8 cellular contexts compared by ENCODE assay signal in the genomic region with DNA sequence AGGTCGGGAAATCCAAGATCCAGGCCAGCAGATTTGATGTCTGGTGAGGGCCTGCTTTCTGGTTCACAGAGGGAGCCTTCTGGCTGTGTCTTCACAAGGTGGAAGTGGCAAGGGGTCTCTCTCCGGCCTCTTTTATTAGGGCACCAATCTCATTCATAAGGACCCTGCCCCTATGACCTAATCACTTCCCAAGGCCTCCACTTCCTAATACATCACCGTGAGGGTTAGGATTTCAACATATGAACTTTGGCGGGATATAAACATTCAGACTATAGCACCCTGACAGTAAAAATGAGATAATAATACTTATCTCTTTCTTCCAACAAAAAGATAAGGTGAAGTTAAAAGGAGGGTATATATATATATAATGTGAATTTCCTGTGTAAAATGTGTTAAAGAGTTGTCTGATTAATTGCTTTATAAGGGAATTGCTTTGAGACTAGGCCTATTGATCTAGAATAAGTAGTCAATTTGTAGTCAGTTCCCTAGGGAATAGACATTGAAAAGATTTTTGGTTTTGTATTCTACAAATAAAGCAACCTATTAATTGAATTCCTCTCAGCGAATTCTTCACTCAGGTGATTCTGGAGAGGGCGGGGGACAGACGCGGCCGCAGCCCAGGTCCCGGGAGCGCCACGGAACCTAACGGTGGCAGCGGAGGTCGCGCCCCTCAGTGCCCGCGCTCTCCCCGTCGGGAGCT. TPM values are rescaled to one million over a fixed set of nuclear protein-coding genes. Genes with fewer than 3 reads are reported as not detected.
A peak's percentile ranks its signal among the peaks of the same experiment; 100 is the strongest.
DNase-seq lines count a peak whose midpoint lies in the region; ATAC-seq and TF ChIP-seq lines count a peak whose summit lies in the region.

No MANE protein-coding gene starts in this region.

- TSS peak; percentile 77 for BruUV-seq in MCF 10A (replicated peaks; lab: Mats Ljungman, UMichigan)

- H3K36me3 Mint-ChIP-seq in MCF 10A (ENCODE audit: insufficient read depth, unreplicated experiment) = peaks cover 18% of the 10 kb centered on the region

- POLR2A ChIA-PET in MCF 10A (lab: Yijun Ruan, JAX) = interaction anchor here (0.8 to 12.8 kb wide), 16 partner anchors 8 to 142 kb away, joined by 3 to 385 read pairs (median 10); a partner anchor contains a TSS

- TF ChIP-seq CTCF in heart left ventricle (IDR thresholded peaks at IDR 0.05) (peak in 1 of 12 donors; percentile 7), MCF 10A (IDR thresholded peaks at IDR 0.05; ENCODE audit: unreplicated experiment) (no peak), vagina (IDR thresholded peaks at IDR 0.05) (no peak)

- H3K4me3 Mint-ChIP-seq in MCF 10A (ENCODE audit: unreplicated experiment) = peak overlapping the region; percentile 90

- H3K27me3 ChIP-seq in heart left ventricle = no peaks in the 10 kb centered on the region
- H3K27me3 ChIP-seq in vagina = no peaks in the 10 kb centered on the region

- H3K4me1 ChIP-seq in heart left ventricle (peaks cover 4 to 88% (median 47%) of the 10 kb centered on the region in 12 donors), mesodermal cell (ENCODE audit: control insufficient read depth, insufficient read depth, low read length, poor library complexity, severe bottlenecking) (peaks cover 9% of the 10 kb centered on the region), vagina (peaks cover 82% of the 10 kb centered on the region)

- no peaks in the 10 kb centered on the region for H3K9me3 ChIP-seq in heart left ventricle
- H3K9me3 ChIP-seq in mesodermal cell (ENCODE audit: control insufficient read depth, low read length) = no peaks in the 10 kb centered on the region
- no peaks in the 10 kb centered on the region for H3K9me3 ChIP-seq in vagina

- peak overlapping the region; percentile 94 to 99 (median 97) for H3K27ac ChIP-seq in heart left ventricle
- H3K27ac ChIP-seq in mesodermal cell (ENCODE audit: low read depth, low read length, severe bottlenecking) = no peak overlapping the region
- peak overlapping the region; percentile 99 for H3K27ac ChIP-seq in vagina

- peaks cover 0 to 16% (median 8%) of the 10 kb centered on the region in 9 donors for H3K36me3 ChIP-seq in heart left ventricle
- no peaks in the 10 kb centered on the region for H3K36me3 ChIP-seq in mesodermal cell (ENCODE audit: control insufficient read depth, insufficient read depth, low read length)
- H3K36me3 ChIP-seq in vagina = no peaks in the 10 kb centered on the region

- H3K27me3 Mint-ChIP-seq in MCF 10A (ENCODE audit: insufficient read depth, unreplicated experiment) = no peaks in the 10 kb centered on the region

- no peaks in the 10 kb centered on the region for H3K9me3 Mint-ChIP-seq in MCF 10A (ENCODE audit: unreplicated experiment)

- WGBS in heart left ventricle, 4 donors = 17 to 40% (median 18%) methylated on average over 8 to 20 of the region's 20 CpGs
- 7 to 11% methylated on average over 15 to 17 of the region's 20 CpGs for WGBS in mesodermal cell (ENCODE audit: insufficient coverage in 2 of 2), 2 experiments

- intact Hi-C loops in heart left ventricle (cut with DNase I) (loop anchor here in 2 of 10 donors (2.0 kb wide), 1 partner anchor 26 kb away; no protein-coding TSS in a partner anchor), cardiac septum (cut with DNase I) (no loop called here), MCF 10A (cut with micrococcal nuclease) (loop anchor here (1.0 to 2.0 kb wide), 2 partner anchors 20 to 76 kb away; no protein-coding TSS in a partner anchor), vagina (cut with DNase I) (loop anchor here (10.0 kb wide), 1 partner anchor 74 kb away; a partner anchor contains a TSS)

- CTCF ChIA-PET in MCF 10A (lab: Yijun Ruan, JAX) = interaction anchor here (0.7 kb wide), 1 partner anchor 15 kb away, joined by 3 read pairs; no protein-coding TSS in a partner anchor

- peak overlapping the region; percentile 49 for H3K27ac Mint-ChIP-seq in MCF 10A (ENCODE audit: low read depth, unreplicated experiment)

- H3K4me1 Mint-ChIP-seq in MCF 10A (ENCODE audit: insufficient read depth, unreplicated experiment) = peaks cover 16% of the 10 kb centered on the region

- DNase-seq in heart left ventricle = no peak
- DNase-seq in cardiac septum (ENCODE audit: low spot score) = no peak
- DNase-seq in MCF 10A (ENCODE audit: unreplicated experiment) = no peak
- DNase-seq in vagina (ENCODE audit: extremely low spot score in 2 of 2) = peak in 1 of 2 donors; percentile 84
- DNase-seq in GM03348 (ENCODE audit: low spot score) = no peak
- no peak for DNase-seq in NCI-H446 (lab: John Stamatoyannopoulos, UW)

- peak overlapping the region; percentile 76 to 95 (median 90) for H3K4me3 ChIP-seq in heart left ventricle
- H3K4me3 ChIP-seq in mesodermal cell (ENCODE audit: extremely low read depth, insufficient read depth, low read length, poor library complexity, severe bottlenecking) = peak overlapping the region; percentile 50
- H3K4me3 ChIP-seq in vagina = peak overlapping the region; percentile 56 to 94

- TF ChIP-seq POLR2A in heart left ventricle (IDR thresholded peaks at IDR 0.05) (no peak), vagina (IDR thresholded peaks at IDR 0.05) (no peak)

- ATAC-seq in heart left ventricle (no peak), HG03439 (IDR thresholded peaks at IDR 0.05; ENCODE audit: unreplicated experiment) (no peak)

RNA-seq across cellular contexts. Expression of a gene that starts 0.5 kb away (rescaled TPM):
- total RNA-seq in heart left ventricle = 100 to 1,000 TPM; 143 to 372 (median 197) TPM
- polyA plus RNA-seq in heart left ventricle = 100 to 1,000 TPM; 272 to 311 TPM
- total RNA-seq in cardiac septum = 129 TPM
- 154 and 178 TPM in 2 replicates for total RNA-seq in MCF 10A (2022)
- 17.4 TPM for polyA plus RNA-seq in mesodermal cell (2013, experiment 1 of 2)
- polyA plus RNA-seq in mesodermal cell (2013, experiment 2 of 2) = 15.1 TPM
- 417 TPM for total RNA-seq in vagina
